Comparison of ENCODE assay signal across 8 cellular contexts in genomic region chr1:28518745-28519341, GRCh38. TPM values are rescaled to one million over a fixed set of nuclear protein-coding genes. Genes with fewer than 3 reads are reported as not detected.
A peak's percentile ranks its signal among the peaks of the same experiment; 100 is the strongest.
DNase-seq lines count a peak whose midpoint lies in the region; ATAC-seq and TF ChIP-seq lines count a peak whose summit lies in the region.

No MANE protein-coding gene starts in this region.

- H3K4me3 Mint-ChIP-seq in activated naive CD8-positive, alpha-beta T cell treated with anti-CD3 and anti-CD28 coated beads, Interleukin-2, amount 10 ng/mL, durations not matched to agents 7 days and 5 days = peak overlapping the region; percentile 98
- H3K4me3 Mint-ChIP-seq in stimulated activated naive CD8-positive, alpha-beta T cell treated with anti-CD3 and anti-CD28 coated beads, Interleukin-15, amount 100 ng/mL, for 72 hours = peak overlapping the region; percentile 87 to 89

- peak overlapping the region; percentile 69 for H3K4me3 ChIP-seq in AG09309 (ENCODE audit: control insufficient read depth, low read depth, low read length)
- H3K4me3 ChIP-seq in NB4 (ENCODE audit: low read depth, low read length) = peak overlapping the region; percentile 92

- ATAC-seq in GM18867 (IDR thresholded peaks at IDR 0.05; ENCODE audit: unreplicated experiment) = peak; percentile 23
- peak; percentile 27 for ATAC-seq in activated naive CD8-positive, alpha-beta T cell treated with anti-CD3 and anti-CD28 coated beads, Interleukin-2, amount 10 ng/mL, durations not matched to agents 7 days and 5 days (ENCODE audit: low read depth)
- peak; percentile 8 for ATAC-seq in left lobe of liver
- peak; percentile 75 for ATAC-seq in stimulated activated naive CD8-positive, alpha-beta T cell treated with anti-CD3 and anti-CD28 coated beads, Interleukin-15, amount 100 ng/mL, for 72 hours

- no peak for TF ChIP-seq POLR2A in NB4 (IDR thresholded peaks at IDR 0.05; ENCODE audit: extremely low read depth, insufficient read length)

- no peaks in the 10 kb centered on the region for H3K9me3 Mint-ChIP-seq in activated naive CD8-positive, alpha-beta T cell treated with anti-CD3 and anti-CD28 coated beads, Interleukin-2, amount 10 ng/mL, durations not matched to agents 7 days and 5 days
- H3K9me3 Mint-ChIP-seq in stimulated activated naive CD8-positive, alpha-beta T cell treated with anti-CD3 and anti-CD28 coated beads, Interleukin-15, amount 100 ng/mL, for 72 hours = no peaks in the 10 kb centered on the region

- H3K27me3 Mint-ChIP-seq in activated naive CD8-positive, alpha-beta T cell treated with anti-CD3 and anti-CD28 coated beads, Interleukin-2, amount 10 ng/mL, durations not matched to agents 7 days and 5 days = no peaks in the 10 kb centered on the region
- no peaks in the 10 kb centered on the region for H3K27me3 Mint-ChIP-seq in stimulated activated naive CD8-positive, alpha-beta T cell treated with anti-CD3 and anti-CD28 coated beads, Interleukin-15, amount 100 ng/mL, for 72 hours

- DNase-seq in AG09309 (ENCODE audit: low read depth) (no peak), NB4 (ENCODE audit: low read depth) (peak; percentile 80), left lobe of liver (ENCODE audit: low spot score) (peak; percentile 56), islet precursor cell (no peak), mesenteric fat pad (ENCODE audit: low spot score) (no peak)
- peak; percentile 58 for DNase-seq in activated naive CD8-positive, alpha-beta T cell treated with anti-CD3 and anti-CD28 coated beads, Interleukin-2, amount 10 ng/mL, durations not matched to agents 7 days and 5 days
- peak; percentile 63 to 76 for DNase-seq in stimulated activated naive CD8-positive, alpha-beta T cell treated with anti-CD3 and anti-CD28 coated beads, Interleukin-15, amount 100 ng/mL, for 72 hours

- peak overlapping the region; percentile 92 for H3K27ac Mint-ChIP-seq in activated naive CD8-positive, alpha-beta T cell treated with anti-CD3 and anti-CD28 coated beads, Interleukin-2, amount 10 ng/mL, durations not matched to agents 7 days and 5 days
- H3K27ac Mint-ChIP-seq in stimulated activated naive CD8-positive, alpha-beta T cell treated with anti-CD3 and anti-CD28 coated beads, Interleukin-15, amount 100 ng/mL, for 72 hours = peak overlapping the region; percentile 93 to 95

- H3K36me3 Mint-ChIP-seq in activated naive CD8-positive, alpha-beta T cell treated with anti-CD3 and anti-CD28 coated beads, Interleukin-2, amount 10 ng/mL, durations not matched to agents 7 days and 5 days = peaks cover 21% of the 10 kb centered on the region

- H3K4me1 Mint-ChIP-seq in activated naive CD8-positive, alpha-beta T cell treated with anti-CD3 and anti-CD28 coated beads, Interleukin-2, amount 10 ng/mL, durations not matched to agents 7 days and 5 days = peaks cover 37% of the 10 kb centered on the region
- peaks cover 48% of the 10 kb centered on the region for H3K4me1 Mint-ChIP-seq in stimulated activated naive CD8-positive, alpha-beta T cell treated with anti-CD3 and anti-CD28 coated beads, Interleukin-15, amount 100 ng/mL, for 72 hours

- POLR2A ChIA-PET in activated naive CD8-positive, alpha-beta T cell treated with anti-CD3 and anti-CD28 coated beads, Interleukin-2, amount 10 ng/mL, durations not matched to agents 7 days and 5 days (lab: Charles Lee) = interaction anchor here (0.6 to 4.5 kb wide), 9 partner anchors 9 to 712 kb away, joined by 3 to 40 read pairs (median 5); partner anchors contain the start of genes MECR, RCC1, RNU11 and TRNAU1AP

- TF ChIP-seq CTCF in AG09309 (IDR thresholded peaks at IDR 0.05; ENCODE audit: control insufficient read depth, insufficient read depth, low read depth, low read length, missing control alignments) (no peak), NB4 (IDR thresholded peaks at IDR 0.05; ENCODE audit: low read depth, low read length) (no peak)

RNA-seq across cellular contexts. Expression of gene RCC1, which starts 13.0 kb away (rescaled TPM):
- 10 to 100 TPM; 46.2 to 51.7 TPM for total RNA-seq in activated naive CD8-positive, alpha-beta T cell treated with anti-CD3 and anti-CD28 coated beads, Interleukin-2, amount 10 ng/mL, durations not matched to agents 7 days and 5 days
- total RNA-seq in left lobe of liver (19.3 TPM), mesenteric fat pad (18.6 TPM)

RNA-seq across cellular contexts. Expression of gene TRNAU1AP, which starts 34.0 kb away (rescaled TPM):
- total RNA-seq in activated naive CD8-positive, alpha-beta T cell treated with anti-CD3 and anti-CD28 coated beads, Interleukin-2, amount 10 ng/mL, durations not matched to agents 7 days and 5 days = 10 to 100 TPM; 54.2 to 58.9 TPM
- 8.3 TPM for total RNA-seq in left lobe of liver
- 25.1 TPM for total RNA-seq in mesenteric fat pad

Comparison
In these comparisons a context has a peak if more than half of its experiments do, and no peak if none do; other contexts are left out.
1. DNase-seq: peak in NB4 (single experiment), activated naive CD8-positive, alpha-beta T cell treated with anti-CD3 and anti-CD28 coated beads, Interleukin-2, amount 10 ng/mL, durations not matched to agents 7 days and 5 days (single experiment), left lobe of liver (single experiment) and stimulated activated naive CD8-positive, alpha-beta T cell treated with anti-CD3 and anti-CD28 coated beads, Interleukin-15, amount 100 ng/mL, for 72 hours (2 of 2); none in AG09309 (single experiment), islet precursor cell (single experiment) and mesenteric fat pad (single experiment).
2. ATAC-seq: peak in every context shown above with its lines; median percentile 75 in stimulated activated naive CD8-positive, alpha-beta T cell treated with anti-CD3 and anti-CD28 coated beads, Interleukin-15, amount 100 ng/mL, for 72 hours; 27 in activated naive CD8-positive, alpha-beta T cell treated with anti-CD3 and anti-CD28 coated beads, Interleukin-2, amount 10 ng/mL, durations not matched to agents 7 days and 5 days; 23 in GM18867; 8 in left lobe of liver.